Comparison of ENCODE assay signal across 10 cellular contexts in the genomic region with DNA sequence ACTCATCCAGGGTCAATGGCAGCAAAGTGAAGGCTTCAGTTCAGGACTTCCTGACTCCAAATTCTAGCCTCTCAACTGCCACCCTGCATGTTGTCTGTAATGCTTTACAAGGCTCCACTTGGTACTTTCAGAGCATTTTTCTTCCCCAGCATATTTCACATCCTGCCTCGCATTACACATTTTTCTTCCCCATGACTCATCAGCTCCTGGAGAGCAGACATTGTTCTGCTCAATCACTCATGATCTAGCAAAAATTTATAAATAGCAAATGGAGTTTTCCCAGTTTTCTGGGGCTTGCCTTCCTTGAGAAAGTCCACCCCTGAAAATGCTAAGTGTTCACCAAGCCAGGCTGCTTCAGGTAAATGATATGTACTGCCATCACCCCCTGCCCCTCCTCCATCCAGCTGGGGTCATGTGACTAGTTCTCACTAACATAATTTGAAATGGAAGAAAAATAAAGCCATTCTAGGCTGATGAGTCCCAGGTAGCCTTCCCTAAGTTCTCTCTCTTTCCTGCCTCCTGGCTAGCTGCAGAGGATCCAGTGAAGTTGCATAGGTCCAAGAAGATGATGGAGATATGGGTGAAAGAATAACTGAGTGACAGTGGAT.
DNase-seq lines count a peak whose midpoint lies in the region; ATAC-seq, FAIRE-seq and TF ChIP-seq lines count a peak whose summit lies in the region.
"Had no signal": no experiment of that assay in that cellular context is flagged by ENCODE, and none has a peak within 500 bp of the region (broad histone marks: within the 10 kb centered on the region; RNA-seq: fewer than 3 reads in every experiment).

No MANE protein-coding gene starts in this region.

- H3K9ac ChIP-seq in astrocyte (ENCODE audit: low read length), result peak overlapping the region; percentile 68

- POLR2A ChIA-PET in MCF 10A (lab: Yijun Ruan, JAX), result interaction anchor here (0.6 to 1.5 kb wide), 4 partner anchors 9 to 603 kb away, joined by 3 to 5 read pairs (median 4); no protein-coding TSS in a partner anchor

- no peak for TF ChIP-seq CTCF in MCF 10A (IDR thresholded peaks at IDR 0.05; ENCODE audit: unreplicated experiment)
- TF ChIP-seq CTCF in breast epithelium (IDR thresholded peaks at IDR 0.05), result no peak
- no peak for TF ChIP-seq CTCF in astrocyte (IDR thresholded peaks at IDR 0.05; ENCODE audit: insufficient read depth, low read depth, low read length)
- no peak for TF ChIP-seq CTCF in hepatocyte (IDR thresholded peaks at IDR 0.05; ENCODE audit: poor library complexity)

- no peaks in the 10 kb centered on the region for H3K9me3 ChIP-seq in breast epithelium
- H3K9me3 ChIP-seq in astrocyte (ENCODE audit: insufficient read depth, low read depth, low read length), result no peaks in the 10 kb centered on the region
- no peaks in the 10 kb centered on the region for H3K9me3 ChIP-seq in hepatocyte (ENCODE audit: low read depth)

- H3K27me3 ChIP-seq in breast epithelium, result no peaks in the 10 kb centered on the region
- no peaks in the 10 kb centered on the region for H3K27me3 ChIP-seq in astrocyte (ENCODE audit: insufficient read depth, low read length)
- no peaks in the 10 kb centered on the region for H3K27me3 ChIP-seq in hepatocyte

- WGBS in hepatocyte (ENCODE audit: low lambda C conversion rate, missing lambda C conversion rate), result 43% methylated on average over 1 of the region's 1 CpG

- H3K4me3 Mint-ChIP-seq in MCF 10A (ENCODE audit: unreplicated experiment) (no peak overlapping the region), astrocyte (ENCODE audit: unreplicated experiment) (peak overlapping the region; percentile 1)
- H3K4me3 Mint-ChIP-seq: B cell had no signal

- H3K4me1 Mint-ChIP-seq in MCF 10A (ENCODE audit: insufficient read depth, unreplicated experiment) (peaks cover 20% of the 10 kb centered on the region), astrocyte (ENCODE audit: low read depth, unreplicated experiment) (peaks cover 33% of the 10 kb centered on the region)
- H3K4me1 Mint-ChIP-seq: B cell had no signal

- BruUV-seq in MCF 10A (replicated peaks; lab: Mats Ljungman, UMichigan), result no TSS peak

- CTCF ChIA-PET in MCF 10A (lab: Yijun Ruan, JAX), result interaction anchor here (1.0 to 1.6 kb wide), 2 partner anchors 10 to 391 kb away, joined by 3 to 8 read pairs; no protein-coding TSS in a partner anchor

- H3K27ac Mint-ChIP-seq in MCF 10A (ENCODE audit: low read depth, unreplicated experiment), result peak overlapping the region; percentile 80
- peak overlapping the region; percentile 97 for H3K27ac Mint-ChIP-seq in astrocyte (ENCODE audit: unreplicated experiment)
- H3K27ac Mint-ChIP-seq: B cell had no signal

- no peak for ATAC-seq in GM18873 (IDR thresholded peaks at IDR 0.05; ENCODE audit: low FRiP score, unreplicated experiment)

- H3K27me3 Mint-ChIP-seq in MCF 10A (ENCODE audit: insufficient read depth, unreplicated experiment), result peaks cover 22% of the 10 kb centered on the region
- H3K27me3 Mint-ChIP-seq in astrocyte (ENCODE audit: low read depth, unreplicated experiment), result no peaks in the 10 kb centered on the region

- intact Hi-C loops in MCF 10A (cut with micrococcal nuclease), result no loop called here
- intact Hi-C loops in breast epithelium (cut with DNase I; ENCODE audit: low total_unique reads), result no loop called here

- H3K4me3 ChIP-seq in breast epithelium (no peak overlapping the region), astrocyte (ENCODE audit: insufficient read depth, low read depth, low read length) (no peak overlapping the region), hepatocyte (no peak overlapping the region)

- peak overlapping the region; percentile 74 for H3K4me2 ChIP-seq in astrocyte (ENCODE audit: low read length)
- H3K4me2 ChIP-seq in hepatocyte, result no peak overlapping the region

- FAIRE-seq in astrocyte (lab: Jason Lieb, UNC), result peak; percentile 88
- peak; percentile 74 for FAIRE-seq in urothelium cell line (lab: Jason Lieb, UNC)

- no peak for TF ChIP-seq POLR2A in breast epithelium (IDR thresholded peaks at IDR 0.05)

- peak overlapping the region in 1 of 2 donors; percentile 45 for H3K27ac ChIP-seq in breast epithelium
- peak overlapping the region; percentile 92 for H3K27ac ChIP-seq in astrocyte (ENCODE audit: low read depth, low read length)
- peak overlapping the region; percentile 51 for H3K27ac ChIP-seq in hepatocyte

- H3K9me3 Mint-ChIP-seq in MCF 10A (ENCODE audit: unreplicated experiment) (no peaks in the 10 kb centered on the region), astrocyte (ENCODE audit: unreplicated experiment) (no peaks in the 10 kb centered on the region)

- H3K79me2 ChIP-seq in astrocyte (ENCODE audit: insufficient read depth, low read length) (no peaks in the 10 kb centered on the region), hepatocyte (no peaks in the 10 kb centered on the region)

- H3K36me3 ChIP-seq in breast epithelium, result no peaks in the 10 kb centered on the region
- H3K36me3 ChIP-seq in astrocyte (ENCODE audit: insufficient read depth, low read length), result no peaks in the 10 kb centered on the region
- no peaks in the 10 kb centered on the region for H3K36me3 ChIP-seq in hepatocyte (replicated peaks; ENCODE audit: insufficient read depth, low read depth)

- H3K9me2 ChIP-seq in hepatocyte (replicated peaks; ENCODE audit: insufficient read depth), result no peaks in the 10 kb centered on the region

- H3K4me1 ChIP-seq in breast epithelium (no peaks in the 10 kb centered on the region), astrocyte (ENCODE audit: insufficient read depth, low read length) (peaks cover 32% of the 10 kb centered on the region), hepatocyte (ENCODE audit: insufficient read depth) (peaks cover 4% of the 10 kb centered on the region)

- no peaks in the 10 kb centered on the region for H4K20me1 ChIP-seq in astrocyte (ENCODE audit: insufficient read depth, low read length)
- no peaks in the 10 kb centered on the region for H4K20me1 ChIP-seq in hepatocyte (ENCODE audit: insufficient read depth, poor library complexity, severe bottlenecking)

- DNase-seq in MCF 10A (ENCODE audit: unreplicated experiment) (peak; percentile 80), breast epithelium (ENCODE audit: low spot score in 2 of 2) (no peak), astrocyte (ENCODE audit: low read depth) (peak; percentile 91), hepatocyte (ENCODE audit: low spot score) (peak; percentile 52), urothelium cell line (ENCODE audit: low spot score) (peak; percentile 91), NOMO-1 treated with dmso at 0.1 percent for 144 hours (lab: John Stamatoyannopoulos, UW; ENCODE audit: unreplicated experiment) (no peak), NCI-H187 (lab: John Stamatoyannopoulos, UW) (no peak)
- DNase-seq: NCI-H1048 had no signal

- H3K36me3 Mint-ChIP-seq in MCF 10A (ENCODE audit: insufficient read depth, unreplicated experiment) (no peaks in the 10 kb centered on the region), astrocyte (ENCODE audit: low read depth, unreplicated experiment) (peaks cover 2% of the 10 kb centered on the region)

- H2AFZ ChIP-seq in astrocyte (ENCODE audit: low read depth, low read length) (peak overlapping the region; percentile 65), hepatocyte (no peak overlapping the region)

Comparison
In these comparisons a context has a peak if more than half of its experiments do, and no peak if none do; other contexts are left out.
1. DNase-seq: peak in MCF 10A (single experiment), astrocyte (single experiment), hepatocyte (single experiment) and urothelium cell line (single experiment); none in breast epithelium (0 of 2), NOMO-1 treated with dmso at 0.1 percent for 144 hours (single experiment) and NCI-H187 (0 of 2).